In genomic region chrX:107662824-107663223, GRCh38 we compare ENCODE assay signal across 16 cellular contexts. TPM values are rescaled to one million over a fixed set of nuclear protein-coding genes. Genes with fewer than 3 reads are reported as not detected.
DNase-seq lines count a peak whose midpoint lies in the region; ATAC-seq and TF ChIP-seq lines count a peak whose summit lies in the region.
"Had no signal": no experiment of that assay in that cellular context is flagged by ENCODE, and none has a peak within 500 bp of the region (broad histone marks: within the 10 kb centered on the region; RNA-seq: fewer than 3 reads in every experiment).

No MANE protein-coding gene starts in this region.

- no peaks in the 10 kb centered on the region for H3K27me3 Mint-ChIP-seq in CD4-positive, CD25-positive, alpha-beta regulatory T cell
- no peaks in the 10 kb centered on the region for H3K27me3 Mint-ChIP-seq in endothelial cell (ENCODE audit: unreplicated experiment)
- no peaks in the 10 kb centered on the region for H3K27me3 Mint-ChIP-seq in naive thymus-derived CD8-positive, alpha-beta T cell

- H3K4me3 ChIP-seq in CD4-positive, CD25-positive, alpha-beta regulatory T cell (ENCODE audit: low read depth, low read length), result no peak overlapping the region
- H3K4me3 ChIP-seq: BLaER1, GM12878 had no signal

- no peaks in the 10 kb centered on the region for H3K27me3 ChIP-seq in CD4-positive, CD25-positive, alpha-beta regulatory T cell (ENCODE audit: control insufficient read depth, insufficient read depth, low read length)

- no peaks in the 10 kb centered on the region for H3K4me1 ChIP-seq in CD4-positive, CD25-positive, alpha-beta regulatory T cell (ENCODE audit: control insufficient read depth, insufficient read depth, low read length, poor library complexity, severe bottlenecking)

- TF ChIP-seq CTCF in RWPE1 (conservative IDR thresholded peaks at IDR 0.05; ENCODE audit: low read depth) (no peak), endothelial cell (IDR thresholded peaks at IDR 0.05; ENCODE audit: unreplicated experiment) (no peak)

- CTCF ChIA-PET in RWPE1 (lab: Yijun Ruan, JAX), result interaction anchor here (0.6 kb wide), 1 partner anchor 59 kb away, joined by 5 read pairs; no protein-coding TSS in a partner anchor

- H3K36me3 Mint-ChIP-seq in CD4-positive, CD25-positive, alpha-beta regulatory T cell, result no peaks in the 10 kb centered on the region
- no peaks in the 10 kb centered on the region for H3K36me3 Mint-ChIP-seq in endothelial cell (ENCODE audit: low read depth, unreplicated experiment)
- H3K36me3 Mint-ChIP-seq in naive thymus-derived CD8-positive, alpha-beta T cell, result peaks cover 0 to 9% (median 0%) of the 10 kb centered on the region in 3 donors

- no peak for DNase-seq in CD4-positive, CD25-positive, alpha-beta regulatory T cell
- no peak for DNase-seq in RWPE1 (ENCODE audit: low spot score)
- DNase-seq in endothelial cell (ENCODE audit: low spot score), result no peak
- DNase-seq in naive thymus-derived CD8-positive, alpha-beta T cell, result no peak
- no peak for DNase-seq in mesenteric fat pad (ENCODE audit: low spot score)
- DNase-seq in activated CD8-positive, alpha-beta memory T cell treated with anti-CD3 and anti-CD28 coated beads for 24 hours, result no peak
- no peak for DNase-seq in NCI-H2029 (lab: John Stamatoyannopoulos, UW)
- DNase-seq: 8988T, AML-193, Calu3, DMS 273 treated with DMSO at 0.1 percent for 48 hours, IMR-90 had no signal

- POLR2A ChIA-PET in RWPE1 (lab: Yijun Ruan, JAX; ENCODE audit: low non-redundant PET), result no interaction called here
- POLR2A ChIA-PET in naive thymus-derived CD8-positive, alpha-beta T cell (lab: Charles Lee), result interaction anchor here (1.6 to 2.7 kb wide), 2 partner anchors 10 to 48 kb away, joined by 5 to 7 read pairs; no protein-coding TSS in a partner anchor

- H3K9me3 Mint-ChIP-seq in CD4-positive, CD25-positive, alpha-beta regulatory T cell, result peaks cover 0 to 1% (median 0%) of the 10 kb centered on the region in 7 donors
- no peaks in the 10 kb centered on the region for H3K9me3 Mint-ChIP-seq in endothelial cell (ENCODE audit: unreplicated experiment)
- no peaks in the 10 kb centered on the region for H3K9me3 Mint-ChIP-seq in naive thymus-derived CD8-positive, alpha-beta T cell

- H3K9me3 ChIP-seq in CD4-positive, CD25-positive, alpha-beta regulatory T cell (ENCODE audit: control insufficient read depth in 2 of 2, low read length in 2 of 2), result no peaks in the 10 kb centered on the region
- H3K9me3 ChIP-seq: BLaER1 had no signal

- H3K27ac ChIP-seq in CD4-positive, CD25-positive, alpha-beta regulatory T cell (ENCODE audit: insufficient read depth, low read length, poor library complexity, severe bottlenecking), result no peak overlapping the region
- peak overlapping the region; percentile 26; the same call in 1 of the 2 replicates for H3K27ac ChIP-seq in RWPE1
- H3K27ac ChIP-seq: BLaER1 had no signal

- H3K27ac Mint-ChIP-seq in CD4-positive, CD25-positive, alpha-beta regulatory T cell, result peak overlapping the region in 2 of 3 donors; percentile 26 to 44
- H3K27ac Mint-ChIP-seq in endothelial cell (ENCODE audit: unreplicated experiment), result peak overlapping the region; percentile 93
- peak overlapping the region in 6 of 10 donors; percentile 22 to 73 (median 67) for H3K27ac Mint-ChIP-seq in naive thymus-derived CD8-positive, alpha-beta T cell

- H3K36me3 ChIP-seq in CD4-positive, CD25-positive, alpha-beta regulatory T cell (ENCODE audit: control insufficient read depth, insufficient read depth, low read length), result peaks cover 3% of the 10 kb centered on the region
- H3K36me3 ChIP-seq: BLaER1 had no signal

- no peak overlapping the region for H3K4me3 Mint-ChIP-seq in CD4-positive, CD25-positive, alpha-beta regulatory T cell
- H3K4me3 Mint-ChIP-seq in endothelial cell (ENCODE audit: unreplicated experiment), result no peak overlapping the region
- no peak overlapping the region for H3K4me3 Mint-ChIP-seq in naive thymus-derived CD8-positive, alpha-beta T cell

- ATAC-seq in CD4-positive, CD25-positive, alpha-beta regulatory T cell (ENCODE audit: low read depth in 2 of 2), result no peak
- no peak for ATAC-seq in naive thymus-derived CD8-positive, alpha-beta T cell
- no peak for ATAC-seq in HG02610 (IDR thresholded peaks at IDR 0.05; ENCODE audit: unreplicated experiment)
- ATAC-seq: GM12878, HCT116 had no signal

- peaks cover 5 to 16% (median 9%) of the 10 kb centered on the region in 4 donors for H3K4me1 Mint-ChIP-seq in CD4-positive, CD25-positive, alpha-beta regulatory T cell
- peaks cover 12% of the 10 kb centered on the region for H3K4me1 Mint-ChIP-seq in endothelial cell (ENCODE audit: unreplicated experiment)
- peaks cover 10 to 22% (median 13%) of the 10 kb centered on the region in 4 donors for H3K4me1 Mint-ChIP-seq in naive thymus-derived CD8-positive, alpha-beta T cell

RNA-seq across cellular contexts. Expression of gene PRPS1, which starts 34.5 kb away (rescaled TPM):
- total RNA-seq in CD4-positive, CD25-positive, alpha-beta regulatory T cell, result 69.4 TPM
- 10 to 100 TPM; 49.6 to 59.6 (median 54.7) TPM for polyA plus RNA-seq in CD4-positive, CD25-positive, alpha-beta regulatory T cell
- 41.0 TPM for total RNA-seq in endothelial cell (ENCODE audit: unreplicated experiment)
- 10 to 100 TPM; 62.4 to 66.3 TPM for total RNA-seq in naive thymus-derived CD8-positive, alpha-beta T cell
- 10 to 100 TPM; 53.8 to 61.6 (median 56.7) TPM for polyA plus RNA-seq in naive thymus-derived CD8-positive, alpha-beta T cell
- total RNA-seq in mesenteric fat pad, result 27.6 TPM

Comparison
In these comparisons a context has a peak if more than half of its experiments do, and no peak if none do; other contexts are left out.
1. H3K27ac Mint-ChIP-seq: peak in every context shown above with its lines; median percentile 93 in endothelial cell; 67 in naive thymus-derived CD8-positive, alpha-beta T cell; 35 in CD4-positive, CD25-positive, alpha-beta regulatory T cell.